ENCODE assay signal across 9 cellular contexts in genomic region chr13:40026174-40026585, GRCh38.
DNase-seq lines count a peak whose midpoint lies in the region; ATAC-seq and TF ChIP-seq lines count a peak whose summit lies in the region.
"Had no signal": no experiment of that assay in that cellular context is flagged by ENCODE, and none has a peak within 500 bp of the region (broad histone marks: within the 10 kb centered on the region; RNA-seq: fewer than 3 reads in every experiment).

No MANE protein-coding gene starts in this region.

- H4K20me1 ChIP-seq in neural progenitor cell (ENCODE audit: low read depth): no peaks in the 10 kb centered on the region

- no peaks in the 10 kb centered on the region for H3K36me3 Mint-ChIP-seq in CD4-positive, alpha-beta T cell (ENCODE audit: low read depth)
- H3K36me3 Mint-ChIP-seq in neural progenitor cell: no peaks in the 10 kb centered on the region

- H3K9me3 ChIP-seq in CD4-positive, alpha-beta T cell (ENCODE audit: control insufficient read depth, low read length): no peaks in the 10 kb centered on the region
- H3K9me3 ChIP-seq in neural progenitor cell (ENCODE audit: low read depth) (no peaks in the 10 kb centered on the region), ascending aorta (no peaks in the 10 kb centered on the region)

- H3K4me3 Mint-ChIP-seq in CD4-positive, alpha-beta T cell: peak overlapping the region; percentile 44
- no peak overlapping the region for H3K4me3 Mint-ChIP-seq in neural progenitor cell

- no peaks in the 10 kb centered on the region for H3K27me3 ChIP-seq in CD4-positive, alpha-beta T cell (ENCODE audit: control insufficient read depth, insufficient read depth, low read length)
- H3K27me3 ChIP-seq in neural progenitor cell (no peaks in the 10 kb centered on the region), ascending aorta (no peaks in the 10 kb centered on the region)

- H3K27me3 Mint-ChIP-seq in CD4-positive, alpha-beta T cell: no peaks in the 10 kb centered on the region
- H3K27me3 Mint-ChIP-seq in neural progenitor cell (ENCODE audit: insufficient read depth, low read depth): peaks cover 5% of the 10 kb centered on the region

- no peak for TF ChIP-seq CTCF in CD4-positive, alpha-beta T cell (IDR thresholded peaks at IDR 0.05)
- TF ChIP-seq CTCF in neural progenitor cell (IDR thresholded peaks at IDR 0.05): no peak
- no peak for TF ChIP-seq CTCF in ascending aorta (IDR thresholded peaks at IDR 0.05)

- intact Hi-C loops in CD4-positive, alpha-beta T cell (cut with DNase I, micrococcal nuclease): no loop called here
- intact Hi-C loops in ascending aorta (cut with DNase I): no loop called here

- peaks cover 35% of the 10 kb centered on the region for H3K4me1 Mint-ChIP-seq in CD4-positive, alpha-beta T cell (ENCODE audit: low read depth)
- H3K4me1 Mint-ChIP-seq in neural progenitor cell: no peaks in the 10 kb centered on the region

- H3F3A ChIP-seq in neural progenitor cell (ENCODE audit: low read depth): no peaks in the 10 kb centered on the region

- no peak overlapping the region for H2AFZ ChIP-seq in neural progenitor cell (replicated peaks)

- H3K9ac ChIP-seq in neural progenitor cell: no peak overlapping the region

- H3K36me3 ChIP-seq in neural progenitor cell (no peaks in the 10 kb centered on the region), ascending aorta (no peaks in the 10 kb centered on the region)

- H3K27ac Mint-ChIP-seq in CD4-positive, alpha-beta T cell: peak overlapping the region; percentile 2
- no peak overlapping the region for H3K27ac Mint-ChIP-seq in neural progenitor cell

- H3K4me2 ChIP-seq in neural progenitor cell: no peak overlapping the region

- H3K4me3 ChIP-seq in neural progenitor cell: no peak overlapping the region
- no peak overlapping the region for H3K4me3 ChIP-seq in ascending aorta
- H3K4me3 ChIP-seq: lung had no signal

- peak; percentile 90 for ATAC-seq in CD4-positive, alpha-beta T cell (ENCODE audit: poor library complexity)
- ATAC-seq in GM21528 (IDR thresholded peaks at IDR 0.05; ENCODE audit: low FRiP score, unreplicated experiment): peak; percentile 93

- peak in 5 of 10 experiments; percentile 2 to 10 (median 6) for DNase-seq in CD4-positive, alpha-beta T cell
- DNase-seq in M059J (ENCODE audit: low read depth): peak; percentile 50
- DNase-seq in astrocyte of the hippocampus (ENCODE audit: low read depth, low spot score): peak; percentile 48
- no peak for DNase-seq in neural progenitor cell (ENCODE audit: low spot score)
- DNase-seq in ascending aorta (ENCODE audit: low spot score in 2 of 2): no peak
- no peak for DNase-seq in islet precursor cell
- no peak for DNase-seq in SIG-M5 treated with dmso at 0.1 percent for 504 hours (lab: John Stamatoyannopoulos, UW; ENCODE audit: unreplicated experiment)

- H3K4me1 ChIP-seq in neural progenitor cell (no peaks in the 10 kb centered on the region), ascending aorta (no peaks in the 10 kb centered on the region)

- no peak overlapping the region for H3K27ac ChIP-seq in CD4-positive, alpha-beta T cell (ENCODE audit: low read depth, low read length)
- H3K27ac ChIP-seq in neural progenitor cell (no peak overlapping the region), ascending aorta (no peak overlapping the region)

- CTCF ChIA-PET in CD4-positive, alpha-beta T cell (lab: Charles Lee): no interaction called here

- POLR2A ChIA-PET in CD4-positive, alpha-beta T cell (lab: Charles Lee): no interaction called here

- peaks cover 1% of the 10 kb centered on the region for H3K9me3 Mint-ChIP-seq in CD4-positive, alpha-beta T cell
- H3K9me3 Mint-ChIP-seq in neural progenitor cell: peaks cover 3% of the 10 kb centered on the region

- no peaks in the 10 kb centered on the region for H3K79me2 ChIP-seq in neural progenitor cell (ENCODE audit: low read depth)

Comparison
In these comparisons a context has a peak if more than half of its experiments do, and no peak if none do; other contexts are left out.
1. DNase-seq: peak in M059J (single experiment) and astrocyte of the hippocampus (single experiment); none in neural progenitor cell (single experiment), ascending aorta (0 of 2), islet precursor cell (single experiment) and SIG-M5 treated with dmso at 0.1 percent for 504 hours (single experiment).